Comparison of ENCODE assay signal across 8 cellular contexts in the genomic region with DNA sequence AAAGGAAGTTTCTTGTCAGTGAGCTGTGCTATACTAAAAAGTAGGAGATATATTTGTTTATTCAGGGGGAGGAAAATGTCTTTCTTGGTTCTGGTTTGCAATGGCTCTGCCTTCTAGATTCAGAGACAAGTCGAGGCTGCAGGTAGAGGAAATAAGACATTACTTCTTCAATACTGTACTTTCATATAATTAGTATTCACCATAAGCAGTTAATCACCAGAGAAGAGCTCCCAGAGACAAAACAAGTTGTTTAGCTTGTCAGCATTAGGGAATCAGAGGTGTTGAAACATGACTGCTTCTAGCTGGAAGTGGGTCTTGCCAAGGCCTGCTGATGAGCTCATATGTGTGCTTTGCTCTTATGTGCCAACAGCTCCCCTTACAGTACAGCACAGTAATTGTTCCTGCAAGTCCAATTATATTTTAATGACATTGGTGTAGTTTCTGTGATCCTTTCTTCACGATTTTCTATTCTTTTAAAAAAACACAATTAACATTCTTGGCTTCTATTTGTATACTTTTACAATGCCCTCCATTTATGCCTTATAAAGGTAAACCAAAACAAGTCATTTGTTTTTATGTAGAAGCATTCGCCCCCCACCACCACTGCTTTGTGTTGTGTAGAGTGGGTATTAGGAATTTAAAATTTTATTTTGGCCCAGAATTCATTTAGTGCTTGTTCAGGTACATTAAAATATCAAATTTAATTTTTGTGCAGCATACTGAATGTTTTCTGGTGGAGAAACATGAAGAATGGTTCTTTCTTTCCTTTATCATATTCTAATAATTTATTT.
DNase-seq lines count a peak whose midpoint lies in the region; ATAC-seq and TF ChIP-seq lines count a peak whose summit lies in the region.

No MANE protein-coding gene starts in this region.

- H3K9me3 Mint-ChIP-seq in activated T-cell treated with anti-CD3 and anti-CD28 coated beads, Interleukin-2, amount 50 U/mL, for 24 hours: no peaks in the 10 kb centered on the region

- H3K4me2 ChIP-seq in OCI-LY3 (ENCODE audit: low read length): no peak overlapping the region

- no peak overlapping the region for H3K9ac ChIP-seq in OCI-LY3 (ENCODE audit: low read length)

- no peak overlapping the region for H3K4me3 Mint-ChIP-seq in activated T-cell treated with anti-CD3 and anti-CD28 coated beads, Interleukin-2, amount 50 U/mL, for 24 hours

- no peaks in the 10 kb centered on the region for H3K27me3 Mint-ChIP-seq in activated T-cell treated with anti-CD3 and anti-CD28 coated beads, Interleukin-2, amount 50 U/mL, for 24 hours

- H3K27me3 ChIP-seq in OCI-LY3 (ENCODE audit: low read depth, low read length): no peaks in the 10 kb centered on the region

- H4K20me1 ChIP-seq in OCI-LY3 (ENCODE audit: insufficient read depth, low read length): no peaks in the 10 kb centered on the region

- peak; percentile 70 for TF ChIP-seq CTCF in OCI-LY3 (IDR thresholded peaks at IDR 0.05; ENCODE audit: low read depth, low read length)

- H3K36me3 ChIP-seq in OCI-LY3 (replicated peaks; ENCODE audit: low read depth, low read length): no peaks in the 10 kb centered on the region

- DNase-seq in activated T-cell treated with anti-CD3 and anti-CD28 coated beads for 24 hours (ENCODE audit: low read depth): peak; percentile 7
- no peak for DNase-seq in activated T-cell treated with anti-CD3 and anti-CD28 coated beads, Interleukin-2, amount 50 U/mL, for 24 hours
- peak; percentile 76 for DNase-seq in Jurkat, Clone E6-1 (ENCODE audit: low read depth, low spot score)
- peak in 38 of 56 donors; percentile 1 to 79 (median 53) for DNase-seq in amygdala (lab: John Stamatoyannopoulos, UW)
- peak; percentile 73 for DNase-seq in left cardiac atrium
- DNase-seq in pons (ENCODE audit: low spot score): peak; percentile 95

- no peak overlapping the region for H3K27ac ChIP-seq in OCI-LY3 (ENCODE audit: low read length)

- no peak overlapping the region for H3K4me3 ChIP-seq in Jurkat, Clone E6-1 (ENCODE audit: low read length)
- no peak overlapping the region for H3K4me3 ChIP-seq in OCI-LY3 (ENCODE audit: low read length)

- no peaks in the 10 kb centered on the region for H3K79me2 ChIP-seq in OCI-LY3 (ENCODE audit: low read length)

- intact Hi-C loops in left cardiac atrium (cut with DNase I): loop anchor here (1.0 to 10.0 kb wide), 4 partner anchors 411 to 741 kb away; partner anchors contain the start of gene SSBP2 (in 1 of the 2)

- H3K4me1 Mint-ChIP-seq in activated T-cell treated with anti-CD3 and anti-CD28 coated beads, Interleukin-2, amount 50 U/mL, for 24 hours (ENCODE audit: low read depth): peaks cover 16% of the 10 kb centered on the region

- H2AFZ ChIP-seq in OCI-LY3 (ENCODE audit: low read depth, low read length): no peak overlapping the region

- peak; percentile 78 for ATAC-seq in GM21825 (IDR thresholded peaks at IDR 0.05; ENCODE audit: unreplicated experiment)
- ATAC-seq in left cardiac atrium: peak; percentile 99 to 100

- H3K4me1 ChIP-seq in OCI-LY3 (ENCODE audit: low read length): peaks cover 39% of the 10 kb centered on the region

- H3K27ac Mint-ChIP-seq in activated T-cell treated with anti-CD3 and anti-CD28 coated beads, Interleukin-2, amount 50 U/mL, for 24 hours: no peak overlapping the region

- H3K36me3 Mint-ChIP-seq in activated T-cell treated with anti-CD3 and anti-CD28 coated beads, Interleukin-2, amount 50 U/mL, for 24 hours (ENCODE audit: low read depth): no peaks in the 10 kb centered on the region

- no peaks in the 10 kb centered on the region for H3K9me3 ChIP-seq in OCI-LY3 (ENCODE audit: insufficient read depth, low read length)
